Comparison of ENCODE assay signal across 13 cellular contexts in genomic region chr2:61262699-61263098, GRCh38.
"Had no signal": no experiment of that assay in that cellular context is flagged by ENCODE, and none has a peak within 500 bp of the region (broad histone marks: within the 10 kb centered on the region; RNA-seq: fewer than 3 reads in every experiment).

No MANE protein-coding gene starts in this region.

- H3K4me3 ChIP-seq: gastroesophageal sphincter, lung, spleen had no signal

- H3K27me3 ChIP-seq: gastroesophageal sphincter, spleen had no signal

- FAIRE-seq: islet of Langerhans had no signal

- H3K27ac Mint-ChIP-seq: activated B cell treated with CpG ODN at 0.5 μM for 24 hours; activated CD4-positive, alpha-beta T cell treated with anti-CD3 and anti-CD28 coated beads, Interleukin-2, amount 10 ng/mL, durations not matched to agents 7 days and 5 days; activated naive CD4-positive, alpha-beta T cell treated with anti-CD3 and anti-CD28 coated beads, Interleukin-2, amount 50 U/mL, for 24 hours; T-helper 2 cell treated with Interferon-gamma antibody and Interleukin-4, amounts not matched to agents 5 μg/mL and 100 μg/mL, for 36 hours had no signal

- ATAC-seq: gastroesophageal sphincter, left colon, sciatic nerve had no signal

- DNase-seq: activated B cell treated with CpG ODN at 0.5 μM for 24 hours; activated CD4-positive, alpha-beta T cell treated with anti-CD3 and anti-CD28 coated beads, Interleukin-2, amount 10 ng/mL, durations not matched to agents 7 days and 5 days; activated effector memory CD4-positive, alpha-beta T cell treated with Interleukin-2 at 50 U/mL for 16 hours; amygdala; left colon; spleen had no signal

- H3K4me1 ChIP-seq: gastroesophageal sphincter, spleen had no signal

- H3K4me3 Mint-ChIP-seq: activated B cell treated with CpG ODN at 0.5 μM for 24 hours; activated CD4-positive, alpha-beta T cell treated with anti-CD3 and anti-CD28 coated beads, Interleukin-2, amount 10 ng/mL, durations not matched to agents 7 days and 5 days; activated naive CD4-positive, alpha-beta T cell treated with anti-CD3 and anti-CD28 coated beads, Interleukin-2, amount 50 U/mL, for 24 hours; neural crest cell; T-helper 2 cell treated with Interferon-gamma antibody and Interleukin-4, amounts not matched to agents 5 μg/mL and 100 μg/mL, for 36 hours had no signal

- H3K4me1 Mint-ChIP-seq: activated B cell treated with CpG ODN at 0.5 μM for 24 hours; activated CD4-positive, alpha-beta T cell treated with anti-CD3 and anti-CD28 coated beads, Interleukin-2, amount 10 ng/mL, durations not matched to agents 7 days and 5 days; activated naive CD4-positive, alpha-beta T cell treated with anti-CD3 and anti-CD28 coated beads, Interleukin-2, amount 50 U/mL, for 24 hours; neural crest cell had no signal

- H3K27ac ChIP-seq: gastroesophageal sphincter, spleen had no signal

- H3K9me3 ChIP-seq: gastroesophageal sphincter, spleen had no signal

- H3K9me3 Mint-ChIP-seq: activated B cell treated with CpG ODN at 0.5 μM for 24 hours; activated CD4-positive, alpha-beta T cell treated with anti-CD3 and anti-CD28 coated beads, Interleukin-2, amount 10 ng/mL, durations not matched to agents 7 days and 5 days; activated naive CD4-positive, alpha-beta T cell treated with anti-CD3 and anti-CD28 coated beads, Interleukin-2, amount 50 U/mL, for 24 hours; neural crest cell; T-helper 2 cell treated with Interferon-gamma antibody and Interleukin-4, amounts not matched to agents 5 μg/mL and 100 μg/mL, for 36 hours had no signal

- H3K27me3 Mint-ChIP-seq: activated B cell treated with CpG ODN at 0.5 μM for 24 hours; activated CD4-positive, alpha-beta T cell treated with anti-CD3 and anti-CD28 coated beads, Interleukin-2, amount 10 ng/mL, durations not matched to agents 7 days and 5 days; activated naive CD4-positive, alpha-beta T cell treated with anti-CD3 and anti-CD28 coated beads, Interleukin-2, amount 50 U/mL, for 24 hours had no signal
